In genomic region chr1:206972725-206973124, GRCh38 we compare ENCODE assay signal across 26 cellular contexts. TPM values are rescaled to one million over a fixed set of nuclear protein-coding genes. Genes with fewer than 3 reads are reported as not detected.
"Had no signal": no experiment of that assay in that cellular context is flagged by ENCODE, and none has a peak within 500 bp of the region (broad histone marks: within the 10 kb centered on the region; RNA-seq: fewer than 3 reads in every experiment).

No MANE protein-coding gene starts in this region.

- ATAC-seq: activated CD8-positive, alpha-beta T cell treated with anti-CD3 and anti-CD28 coated beads, Interleukin-2, amount 10 ng/mL, durations not matched to agents 7 days and 5 days; activated T-helper 17 cell treated with anti-CD3 and anti-CD28 coated beads, Interleukin-2, amount 50 U/mL, for 72 hours; WTC11 had no signal

- H3K4me3 ChIP-seq: cardiac muscle cell, SJSA1 had no signal

- H3K36me3 ChIP-seq: brain microvascular endothelial cell, cardiac muscle cell, SJSA1 had no signal

- H3K27ac ChIP-seq: brain microvascular endothelial cell, cardiac muscle cell, SJSA1 had no signal

- H3K27me3 ChIP-seq: SJSA1 had no signal

- H3K9me3 ChIP-seq: SJSA1 had no signal

- DNase-seq: activated CD4-positive, alpha-beta T cell treated with anti-CD3 and anti-CD28 coated beads for 48 hours; activated CD4-positive, alpha-beta T cell treated with anti-CD3 and anti-CD28 coated beads, Interleukin-2, amount 50 U/mL, for 4 hours; activated CD4-positive, CD25-positive, alpha-beta regulatory T cell treated with anti-CD3 and anti-CD28 coated beads, Interleukin-2, amount 50 U/mL, for 72 hours; activated CD8-positive, alpha-beta T cell treated with anti-CD3 and anti-CD28 coated beads, Interleukin-2, amount 10 ng/mL, durations not matched to agents 7 days and 5 days; activated gamma-delta T cell; activated naive CD4-positive, alpha-beta T cell treated with anti-CD3 and anti-CD28 coated beads, Interleukin-2, amount 10 ng/mL, durations not matched to agents 7 days and 5 days; activated naive CD8-positive, alpha-beta T cell treated with anti-CD3 and anti-CD28 coated beads for 36 hours; activated T-cell treated with anti-CD3 and anti-CD28 coated beads, Interleukin-2, amount 50 U/mL, for 48 hours; brain microvascular endothelial cell; KG1; MV-4-11; NCI-H1092 treated with DMSO at 0.1 percent for 48 hours; NCI-H1436; NCI-H1694 treated with DMSO at 0.1 percent for 48 hours; NCI-H2029 treated with DMSO at 0.1 percent for 48 hours; NCI-H345; NCI-H510A; NCI-H526 treated with DMSO at 0.1 percent for 48 hours; NK-92 treated with Interleukin-12 subunit alpha and Interleukin-12 subunit beta, amount 100 ng/mL, for 24 hours; SHP77 had no signal

- H3K4me1 ChIP-seq: SJSA1 had no signal

RNA-seq across cellular contexts. Expression of gene FCAMR, which starts 2.5 kb away (rescaled TPM):
- total RNA-seq: activated CD8-positive, alpha-beta T cell treated with anti-CD3 and anti-CD28 coated beads, Interleukin-2, amount 10 ng/mL, durations not matched to agents 7 days and 5 days; activated naive CD8-positive, alpha-beta T cell treated with anti-CD3 and anti-CD28 coated beads for 36 hours; activated T-helper 17 cell treated with anti-CD3 and anti-CD28 coated beads, Interleukin-2, amount 50 U/mL, for 72 hours; cardiac muscle cell; LHCN-M2; M059J; SJSA1; WTC11 had no signal
- polyA plus RNA-seq: cardiac muscle cell had no signal

RNA-seq across cellular contexts. Expression of gene PIGR, which starts 26.5 kb away (rescaled TPM):
- total RNA-seq: activated CD8-positive, alpha-beta T cell treated with anti-CD3 and anti-CD28 coated beads, Interleukin-2, amount 10 ng/mL, durations not matched to agents 7 days and 5 days; cardiac muscle cell; LHCN-M2; M059J; SJSA1 had no signal
- polyA plus RNA-seq: cardiac muscle cell had no signal

RNA-seq across cellular contexts. Expression of gene FCMR, which starts 51.0 kb away (rescaled TPM):
- total RNA-seq: cardiac muscle cell, LHCN-M2 had no signal
- polyA plus RNA-seq: cardiac muscle cell had no signal

RNA-seq across cellular contexts. Expression of gene C1orf116, which starts 59.8 kb away (rescaled TPM):
- total RNA-seq: activated CD8-positive, alpha-beta T cell treated with anti-CD3 and anti-CD28 coated beads, Interleukin-2, amount 10 ng/mL, durations not matched to agents 7 days and 5 days; activated T-helper 17 cell treated with anti-CD3 and anti-CD28 coated beads, Interleukin-2, amount 50 U/mL, for 72 hours; M059J had no signal
